Comparison of ENCODE assay signal across 9 cellular contexts in genomic region chr10:24465899-24466615, GRCh38.
DNase-seq lines count a peak whose midpoint lies in the region; ATAC-seq lines count a peak whose summit lies in the region.
"Had no signal": no experiment of that assay in that cellular context is flagged by ENCODE, and none has a peak within 500 bp of the region (broad histone marks: within the 10 kb centered on the region; RNA-seq: fewer than 3 reads in every experiment).

No MANE protein-coding gene starts in this region.

- peak overlapping the region; percentile 44 for H3K4me3 Mint-ChIP-seq in activated CD4-positive, alpha-beta memory T cell treated with anti-CD3 and anti-CD28 coated beads for 36 hours
- H3K4me3 Mint-ChIP-seq: naive B cell had no signal

- ATAC-seq in GM19035 (IDR thresholded peaks at IDR 0.05; ENCODE audit: unreplicated experiment) (peak; percentile 56), HG03565 (IDR thresholded peaks at IDR 0.05; ENCODE audit: unreplicated experiment) (peak; percentile 62), HG03139 (IDR thresholded peaks at IDR 0.05; ENCODE audit: unreplicated experiment) (no peak)

- H3K4me1 Mint-ChIP-seq in activated CD4-positive, alpha-beta memory T cell treated with anti-CD3 and anti-CD28 coated beads for 36 hours (ENCODE audit: low read depth) = peaks cover 42% of the 10 kb centered on the region
- H3K4me1 Mint-ChIP-seq: naive B cell had no signal

- DNase-seq in AG20443 (ENCODE audit: low spot score) = peak; percentile 78
- peak; percentile 84 for DNase-seq in activated CD4-positive, alpha-beta memory T cell treated with anti-CD3 and anti-CD28 coated beads for 36 hours
- DNase-seq in glomerular visceral epithelial cell (ENCODE audit: extremely low spot score) = peak; percentile 92
- DNase-seq in stimulated activated CD8-positive, alpha-beta memory T cell treated with anti-CD3 and anti-CD28 coated beads, Interleukin-15, amount 100 ng/mL, for 48 hours (ENCODE audit: low read depth in 2 of 2) = peak; percentile 45 to 53
- no peak for DNase-seq in SHP77 (lab: John Stamatoyannopoulos, UW)
- DNase-seq: naive B cell had no signal

- peak overlapping the region; percentile 53 for H3K27ac Mint-ChIP-seq in activated CD4-positive, alpha-beta memory T cell treated with anti-CD3 and anti-CD28 coated beads for 36 hours
- H3K27ac Mint-ChIP-seq: naive B cell had no signal

- intact Hi-C loops in activated CD4-positive, alpha-beta memory T cell treated with anti-CD3 and anti-CD28 coated beads for 36 hours (cut with micrococcal nuclease) = loop anchor here (1.0 to 10.0 kb wide), 7 partner anchors 83 to 1131 kb away; partner anchors contain the start of genes ENKUR and THNSL1

- H3K27me3 Mint-ChIP-seq in activated CD4-positive, alpha-beta memory T cell treated with anti-CD3 and anti-CD28 coated beads for 36 hours = peaks cover 21% of the 10 kb centered on the region
- H3K27me3 Mint-ChIP-seq: naive B cell had no signal

- H3K9me3 Mint-ChIP-seq in activated CD4-positive, alpha-beta memory T cell treated with anti-CD3 and anti-CD28 coated beads for 36 hours = no peaks in the 10 kb centered on the region

- CTCF ChIA-PET in activated CD4-positive, alpha-beta memory T cell treated with anti-CD3 and anti-CD28 coated beads for 36 hours (lab: Charles Lee) = no interaction called here

- no peaks in the 10 kb centered on the region for H3K36me3 Mint-ChIP-seq in activated CD4-positive, alpha-beta memory T cell treated with anti-CD3 and anti-CD28 coated beads for 36 hours
- H3K36me3 Mint-ChIP-seq: naive B cell had no signal

- POLR2A ChIA-PET in activated CD4-positive, alpha-beta memory T cell treated with anti-CD3 and anti-CD28 coated beads for 36 hours (lab: Charles Lee) = no interaction called here

Comparison
In these comparisons a context has a peak if more than half of its experiments do, and no peak if none do; other contexts are left out.
1. DNase-seq: peak in AG20443 (single experiment), activated CD4-positive, alpha-beta memory T cell treated with anti-CD3 and anti-CD28 coated beads for 36 hours (single experiment), glomerular visceral epithelial cell (single experiment) and stimulated activated CD8-positive, alpha-beta memory T cell treated with anti-CD3 and anti-CD28 coated beads, Interleukin-15, amount 100 ng/mL, for 48 hours (2 of 2); none in SHP77 (0 of 2).